In the genomic region with DNA sequence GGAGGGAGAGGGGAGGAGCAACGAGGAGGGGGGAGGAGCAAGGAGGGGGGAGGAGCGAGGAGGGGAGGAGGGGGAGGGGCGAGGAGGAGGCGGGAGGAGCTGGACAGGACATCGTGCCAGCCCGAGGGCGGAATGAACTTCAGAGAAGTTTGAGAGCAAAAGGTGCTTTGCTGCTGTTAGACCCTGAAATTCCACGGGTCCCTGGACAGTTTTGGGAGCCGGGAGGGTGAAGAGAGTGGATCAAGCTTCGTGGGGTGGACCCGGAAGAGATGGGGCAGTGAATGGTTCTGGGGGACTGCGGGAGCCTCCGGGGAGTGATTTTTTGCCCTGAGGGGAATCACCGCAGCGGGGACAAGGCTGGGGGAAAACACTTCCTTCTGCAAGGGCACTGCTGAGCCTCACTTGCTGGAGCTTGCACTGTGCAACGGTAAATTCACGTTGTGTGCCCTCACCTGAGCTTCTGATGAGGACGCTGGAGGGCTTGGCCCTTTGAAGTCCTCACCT, we compare ENCODE assay signal across 8 cellular contexts. TPM values are rescaled to one million over a fixed set of nuclear protein-coding genes. Genes with fewer than 3 reads are reported as not detected.
DNase-seq lines count a peak whose midpoint lies in the region; ATAC-seq and TF ChIP-seq lines count a peak whose summit lies in the region.
"Had no signal": no experiment of that assay in that cellular context is flagged by ENCODE, and none has a peak within 500 bp of the region (broad histone marks: within the 10 kb centered on the region; RNA-seq: fewer than 3 reads in every experiment).

No MANE protein-coding gene starts in this region.

- no peaks in the 10 kb centered on the region for H3K9me3 Mint-ChIP-seq in T-helper 2 cell treated with Interferon-gamma antibody and Interleukin-4, amounts not matched to agents 5 μg/mL and 100 μg/mL, for 36 hours
- H3K9me3 Mint-ChIP-seq in effector memory CD8-positive, alpha-beta T cell = no peaks in the 10 kb centered on the region

- H3K4me3 Mint-ChIP-seq in T-helper 2 cell treated with Interferon-gamma antibody and Interleukin-4, amounts not matched to agents 5 μg/mL and 100 μg/mL, for 36 hours = peak overlapping the region; percentile 93
- peak overlapping the region; percentile 89 to 92 for H3K4me3 Mint-ChIP-seq in effector memory CD8-positive, alpha-beta T cell

- H3K27ac ChIP-seq in gastrocnemius medialis = peak overlapping the region in 3 of 4 donors; percentile 23 to 42 (median 33)

- TF ChIP-seq CTCF in gastrocnemius medialis (IDR thresholded peaks at IDR 0.05 in 4 of 5, conservative IDR thresholded peaks at IDR 0.05 in 1 of 5) = no peak

- no peak for TF ChIP-seq POLR2A in gastrocnemius medialis (IDR thresholded peaks at IDR 0.05)

- in situ Hi-C loops in gastrocnemius medialis (cut with MboI; ENCODE audit: low sequenced_read_pairs in 4 of 4) = no loop called here

- no peaks in the 10 kb centered on the region for H3K4me1 ChIP-seq in gastrocnemius medialis
- H3K4me1 ChIP-seq: parathyroid adenoma had no signal

- H3K27ac Mint-ChIP-seq in T-helper 2 cell treated with Interferon-gamma antibody and Interleukin-4, amounts not matched to agents 5 μg/mL and 100 μg/mL, for 36 hours = peak overlapping the region; percentile 96
- peak overlapping the region; percentile 92 to 93 for H3K27ac Mint-ChIP-seq in effector memory CD8-positive, alpha-beta T cell

- no peaks in the 10 kb centered on the region for H3K36me3 Mint-ChIP-seq in T-helper 2 cell treated with Interferon-gamma antibody and Interleukin-4, amounts not matched to agents 5 μg/mL and 100 μg/mL, for 36 hours (ENCODE audit: low read depth)
- H3K36me3 Mint-ChIP-seq in effector memory CD8-positive, alpha-beta T cell (ENCODE audit: insufficient read depth) = peaks cover 35% of the 10 kb centered on the region

- no peaks in the 10 kb centered on the region for H3K9me3 ChIP-seq in gastrocnemius medialis

- peak; percentile 83 for DNase-seq in H7
- peak; percentile 52 for DNase-seq in T-helper 2 cell treated with Interferon-gamma antibody and Interleukin-4, amounts not matched to agents 5 μg/mL and 100 μg/mL, for 36 hours (ENCODE audit: low spot score)
- peak in 1 of 3 experiments; percentile 56 for DNase-seq in effector memory CD8-positive, alpha-beta T cell
- no peak for DNase-seq in gastrocnemius medialis
- DNase-seq in nucleus accumbens (lab: John Stamatoyannopoulos, UW) = no peak

- H3K27me3 Mint-ChIP-seq in T-helper 2 cell treated with Interferon-gamma antibody and Interleukin-4, amounts not matched to agents 5 μg/mL and 100 μg/mL, for 36 hours (ENCODE audit: low read depth) = peaks cover 4% of the 10 kb centered on the region
- no peaks in the 10 kb centered on the region for H3K27me3 Mint-ChIP-seq in effector memory CD8-positive, alpha-beta T cell

- no peaks in the 10 kb centered on the region for H3K27me3 ChIP-seq in H7 (ENCODE audit: control insufficient read depth, insufficient read depth, low read length)
- peaks cover 0 to 10% (median 9%) of the 10 kb centered on the region in 3 donors for H3K27me3 ChIP-seq in gastrocnemius medialis

- no peaks in the 10 kb centered on the region for H3K36me3 ChIP-seq in H7 (replicated peaks; ENCODE audit: control insufficient read depth, insufficient read depth, low read length)
- no peaks in the 10 kb centered on the region for H3K36me3 ChIP-seq in gastrocnemius medialis

- intact Hi-C loops in gastrocnemius medialis (cut with DNase I; ENCODE audit: low total_unique reads) = no loop called here

- H3K4me3 ChIP-seq in H7 (ENCODE audit: insufficient read depth, low read depth, low read length) (peak overlapping the region; percentile 38), gastrocnemius medialis (peak overlapping the region in 1 of 4 donors; percentile 39)

- peaks cover 28% of the 10 kb centered on the region for H3K4me1 Mint-ChIP-seq in T-helper 2 cell treated with Interferon-gamma antibody and Interleukin-4, amounts not matched to agents 5 μg/mL and 100 μg/mL, for 36 hours (ENCODE audit: low read depth)
- peaks cover 27 to 30% of the 10 kb centered on the region in 2 donors for H3K4me1 Mint-ChIP-seq in effector memory CD8-positive, alpha-beta T cell (ENCODE audit: low read depth in 2 of 2)

- ATAC-seq in effector memory CD8-positive, alpha-beta T cell (replicated peaks) = peak; percentile 30
- ATAC-seq in gastrocnemius medialis (no peak), GM19463 (IDR thresholded peaks at IDR 0.05; ENCODE audit: unreplicated experiment) (no peak), HG03159 (IDR thresholded peaks at IDR 0.05; ENCODE audit: unreplicated experiment) (no peak)

RNA-seq across cellular contexts. Expression of gene NLRP6, which starts 10.7 kb away (rescaled TPM):
- 0.26 and 0.55 TPM in 2 replicates for total RNA-seq in H7 (2014; rRNA removed; shearing (Covaris generic))
- under 1 TPM in 1 of 4 donors, not detected in 3; 0.09 TPM for total RNA-seq in gastrocnemius medialis

RNA-seq across cellular contexts. Expression of gene PGGHG, which starts 21.4 kb away (rescaled TPM):
- total RNA-seq in H7 (2014; rRNA removed; shearing (Covaris generic)) = 69.0 and 102 TPM in 2 replicates
- 1 to 10 TPM in 3 of 4 donors, under 1 TPM in 1; 0.98 to 3.4 (median 2.7) TPM for total RNA-seq in gastrocnemius medialis

RNA-seq across cellular contexts. Expression of gene PSMD13, which starts 30.8 kb away (rescaled TPM):
- 186 and 234 TPM in 2 replicates for total RNA-seq in H7 (2014; rRNA removed; shearing (Covaris generic))
- 100 to 1,000 TPM; 128 to 189 (median 163) TPM for total RNA-seq in gastrocnemius medialis

RNA-seq across cellular contexts. Expression of gene SIRT3, which starts 31.4 kb away (rescaled TPM):
- total RNA-seq in H7 (2014; rRNA removed; shearing (Covaris generic)) = 10.7 and 12.3 TPM in 2 replicates
- 10 to 100 TPM in 3 of 4 donors, 1 to 10 TPM in 1; 9.2 to 15.0 (median 12.7) TPM for total RNA-seq in gastrocnemius medialis

RNA-seq across cellular contexts. Expression of gene IFITM5, which starts 31.8 kb away (rescaled TPM):
- total RNA-seq in H7 (2014; rRNA removed; shearing (Covaris generic)) = not detected in 2 replicates
- not detected for total RNA-seq in gastrocnemius medialis

Comparison
In these comparisons a context has a peak if more than half of its experiments do, and no peak if none do; other contexts are left out.
1. DNase-seq: peak in H7 (single experiment) and T-helper 2 cell treated with Interferon-gamma antibody and Interleukin-4, amounts not matched to agents 5 μg/mL and 100 μg/mL, for 36 hours (single experiment); none in gastrocnemius medialis (0 of 2) and nucleus accumbens (0 of 56).
2. RNA of gene PGGHG, which starts 21.4 kb away (total RNA-seq): 69.0 to 102 TPM in H7; 0.98 to 3.4 TPM in gastrocnemius medialis; every median in the first group is over 10 times any median in the second.